Comparison of ENCODE assay signal across 2 cellular contexts in the genomic region with DNA sequence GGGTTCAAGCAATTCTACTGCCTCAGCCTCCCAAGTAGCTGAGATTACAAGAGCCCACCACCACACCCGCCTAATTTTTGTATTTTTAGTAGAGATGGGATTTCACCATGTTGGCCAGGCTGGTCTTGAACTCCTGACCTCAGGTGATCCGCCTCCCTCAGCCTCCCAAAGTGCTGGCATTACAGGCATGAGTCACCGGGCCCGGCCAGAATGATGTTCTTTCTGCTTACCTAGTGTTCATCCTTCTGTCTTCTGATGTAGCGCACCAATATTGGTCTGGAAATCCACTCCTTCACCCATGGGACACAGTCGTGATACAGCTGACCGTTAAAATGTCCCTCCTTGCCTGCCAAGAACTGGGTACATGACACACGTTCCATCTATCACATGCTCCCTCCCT. TPM values are rescaled to one million over a fixed set of nuclear protein-coding genes. Genes with fewer than 3 reads are reported as not detected.
"Had no signal": no experiment of that assay in that cellular context is flagged by ENCODE, and none has a peak within 500 bp of the region (broad histone marks: within the 10 kb centered on the region; RNA-seq: fewer than 3 reads in every experiment).

No MANE protein-coding gene starts in this region.

RNA-seq across cellular contexts. Expression of a gene that starts 39.2 kb away (rescaled TPM):
- total RNA-seq: OCI-LY7, SK-MEL-5 had no signal
